16 cellular contexts compared by ENCODE assay signal in the genomic region with DNA sequence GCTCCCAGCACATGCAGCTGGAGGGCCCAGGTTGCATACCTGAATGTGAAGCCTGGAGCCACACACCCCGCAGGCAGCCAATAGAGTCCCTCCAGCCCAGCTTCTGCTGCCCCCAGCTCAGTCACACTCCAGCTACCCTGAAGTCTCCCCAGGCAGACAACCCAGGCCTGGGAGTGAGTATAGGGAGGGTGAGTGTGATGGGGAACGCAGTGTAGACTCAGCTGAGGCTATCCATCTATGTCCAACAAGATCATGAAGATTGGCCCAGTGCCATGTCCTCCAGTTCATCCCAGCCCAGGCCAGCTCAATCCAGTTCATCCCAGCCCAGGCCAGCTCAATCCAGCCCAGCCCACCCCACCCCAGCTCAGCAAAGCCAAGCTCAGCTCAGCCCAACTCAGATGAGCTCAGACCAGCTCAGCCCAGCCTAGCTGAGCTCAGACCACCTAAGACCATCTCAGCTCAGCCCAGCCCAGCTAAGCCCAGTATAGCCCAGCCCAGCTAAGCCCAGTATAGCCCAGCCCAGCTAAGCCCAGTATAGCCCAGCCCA.
DNase-seq lines count a peak whose midpoint lies in the region; ATAC-seq, FAIRE-seq and TF ChIP-seq lines count a peak whose summit lies in the region.
"Had no signal": no experiment of that assay in that cellular context is flagged by ENCODE, and none has a peak within 500 bp of the region (broad histone marks: within the 10 kb centered on the region; RNA-seq: fewer than 3 reads in every experiment).

No MANE protein-coding gene starts in this region.

- H3K9me3 Mint-ChIP-seq in activated naive CD8-positive, alpha-beta T cell treated with anti-CD3 and anti-CD28 coated beads for 36 hours: no peaks in the 10 kb centered on the region
- H3K9me3 Mint-ChIP-seq in stimulated activated effector memory CD8-positive, alpha-beta T cell treated with anti-CD3 and anti-CD28 coated beads, Interleukin-12 subunit alpha, Interleukin-12 subunit beta, amount 100 ng/mL, for 72 hours: no peaks in the 10 kb centered on the region
- H3K9me3 Mint-ChIP-seq: activated naive CD4-positive, alpha-beta T cell treated with anti-CD3 and anti-CD28 coated beads, Interleukin-2, amount 50 U/mL, for 24 hours had no signal

- no peak for FAIRE-seq in GM12892 (lab: Jason Lieb, UNC)

- TF ChIP-seq POLR2A in GM12892 (IDR thresholded peaks at IDR 0.05; ENCODE audit: low read depth, low read length): no peak

- peak overlapping the region; percentile 72 for H3K27ac Mint-ChIP-seq in activated naive CD8-positive, alpha-beta T cell treated with anti-CD3 and anti-CD28 coated beads for 36 hours
- H3K27ac Mint-ChIP-seq in stimulated activated effector memory CD8-positive, alpha-beta T cell treated with anti-CD3 and anti-CD28 coated beads, Interleukin-12 subunit alpha, Interleukin-12 subunit beta, amount 100 ng/mL, for 72 hours: peak overlapping the region; percentile 56
- H3K27ac Mint-ChIP-seq: activated naive CD4-positive, alpha-beta T cell treated with anti-CD3 and anti-CD28 coated beads, Interleukin-2, amount 50 U/mL, for 24 hours; brain had no signal

- DNase-seq in activated T-cell treated with anti-CD3 and anti-CD28 coated beads, Interleukin-2, amount 50 U/mL, for 1 hour: peak; percentile 11
- no peak for DNase-seq in activated T-cell treated with anti-CD3 and anti-CD28 coated beads for 4 hours
- DNase-seq in NCI-H69 (lab: John Stamatoyannopoulos, UW): peak; percentile 40
- DNase-seq in activated naive CD8-positive, alpha-beta T cell treated with anti-CD3 and anti-CD28 coated beads for 36 hours: no peak
- no peak for DNase-seq in stimulated activated effector memory CD8-positive, alpha-beta T cell treated with anti-CD3 and anti-CD28 coated beads, Interleukin-12 subunit alpha, Interleukin-12 subunit beta, amount 100 ng/mL, for 72 hours (ENCODE audit: low spot score in 2 of 2)
- DNase-seq in DMS153 (lab: John Stamatoyannopoulos, UW): no peak
- no peak for DNase-seq in stimulated activated naive CD4-positive, alpha-beta T cell (lab: John Stamatoyannopoulos, UW)
- no peak for DNase-seq in GM12892 (ENCODE audit: insufficient read length)
- DNase-seq: COR-L47, GOT3, mesenchymal stem cell, NCI-H2107, NCI-H526 treated with DMSO at 0.1 percent for 48 hours had no signal

- H3K4me3 Mint-ChIP-seq in activated naive CD8-positive, alpha-beta T cell treated with anti-CD3 and anti-CD28 coated beads for 36 hours: peak overlapping the region; percentile 34
- peak overlapping the region; percentile 30 for H3K4me3 Mint-ChIP-seq in stimulated activated effector memory CD8-positive, alpha-beta T cell treated with anti-CD3 and anti-CD28 coated beads, Interleukin-12 subunit alpha, Interleukin-12 subunit beta, amount 100 ng/mL, for 72 hours
- H3K4me3 Mint-ChIP-seq: activated naive CD4-positive, alpha-beta T cell treated with anti-CD3 and anti-CD28 coated beads, Interleukin-2, amount 50 U/mL, for 24 hours; brain; neural crest cell had no signal

- H3K36me3 Mint-ChIP-seq in activated naive CD8-positive, alpha-beta T cell treated with anti-CD3 and anti-CD28 coated beads for 36 hours: peaks cover 9% of the 10 kb centered on the region
- H3K36me3 Mint-ChIP-seq in stimulated activated effector memory CD8-positive, alpha-beta T cell treated with anti-CD3 and anti-CD28 coated beads, Interleukin-12 subunit alpha, Interleukin-12 subunit beta, amount 100 ng/mL, for 72 hours: peaks cover 31% of the 10 kb centered on the region
- H3K36me3 Mint-ChIP-seq: activated naive CD4-positive, alpha-beta T cell treated with anti-CD3 and anti-CD28 coated beads, Interleukin-2, amount 50 U/mL, for 24 hours had no signal

- peaks cover 18% of the 10 kb centered on the region for H3K4me1 Mint-ChIP-seq in activated naive CD8-positive, alpha-beta T cell treated with anti-CD3 and anti-CD28 coated beads for 36 hours
- H3K4me1 Mint-ChIP-seq in stimulated activated effector memory CD8-positive, alpha-beta T cell treated with anti-CD3 and anti-CD28 coated beads, Interleukin-12 subunit alpha, Interleukin-12 subunit beta, amount 100 ng/mL, for 72 hours: peaks cover 25% of the 10 kb centered on the region
- H3K4me1 Mint-ChIP-seq: brain, neural crest cell had no signal

- no peak for ATAC-seq in stimulated activated effector memory CD8-positive, alpha-beta T cell treated with anti-CD3 and anti-CD28 coated beads, Interleukin-12 subunit alpha, Interleukin-12 subunit beta, amount 100 ng/mL, for 72 hours

- no peaks in the 10 kb centered on the region for H3K27me3 Mint-ChIP-seq in activated naive CD8-positive, alpha-beta T cell treated with anti-CD3 and anti-CD28 coated beads for 36 hours
- H3K27me3 Mint-ChIP-seq: brain had no signal

Comparison
In these comparisons a context has a peak if more than half of its experiments do, and no peak if none do; other contexts are left out.
1. DNase-seq: peak in activated T-cell treated with anti-CD3 and anti-CD28 coated beads, Interleukin-2, amount 50 U/mL, for 1 hour (single experiment) and NCI-H69 (single experiment); none in activated T-cell treated with anti-CD3 and anti-CD28 coated beads for 4 hours (single experiment), activated naive CD8-positive, alpha-beta T cell treated with anti-CD3 and anti-CD28 coated beads for 36 hours (single experiment), stimulated activated effector memory CD8-positive, alpha-beta T cell treated with anti-CD3 and anti-CD28 coated beads, Interleukin-12 subunit alpha, Interleukin-12 subunit beta, amount 100 ng/mL, for 72 hours (0 of 2), DMS153 (single experiment), stimulated activated naive CD4-positive, alpha-beta T cell (0 of 6) and GM12892 (single experiment).